21 cellular contexts compared by ENCODE assay signal in the genomic region with DNA sequence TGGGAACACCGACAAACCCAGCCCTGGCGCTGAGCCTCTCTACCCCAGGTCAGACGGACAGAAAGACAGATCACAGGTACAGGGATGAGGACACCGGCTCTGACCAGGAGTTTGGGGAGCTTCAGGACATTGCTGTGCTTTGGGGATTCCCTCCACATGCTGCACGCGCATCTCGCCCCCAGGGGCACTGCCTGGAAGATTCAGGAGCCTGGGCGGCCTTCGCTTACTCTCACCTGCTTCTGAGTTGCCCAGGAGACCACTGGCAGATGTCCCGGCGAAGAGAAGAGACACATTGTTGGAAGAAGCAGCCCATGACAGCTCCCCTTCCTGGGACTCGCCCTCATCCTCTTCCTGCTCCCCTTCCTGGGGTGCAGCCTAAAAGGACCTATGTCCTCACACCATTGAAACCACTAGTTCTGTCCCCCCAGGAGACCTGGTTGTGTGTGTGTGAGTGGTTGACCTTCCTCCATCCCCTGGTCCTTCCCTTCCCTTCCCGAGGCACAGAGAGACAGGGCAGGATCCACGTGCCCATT.
"Had no signal": no experiment of that assay in that cellular context is flagged by ENCODE, and none has a peak within 500 bp of the region (broad histone marks: within the 10 kb centered on the region; RNA-seq: fewer than 3 reads in every experiment).

No MANE protein-coding gene starts in this region.

- H3K4me3 Mint-ChIP-seq: activated CD8-positive, alpha-beta T cell treated with anti-CD3 and anti-CD28 coated beads for 36 hours; activated naive CD8-positive, alpha-beta T cell treated with anti-CD3 and anti-CD28 coated beads for 36 hours; activated T-helper 17 cell treated with anti-CD3 and anti-CD28 coated beads, Interleukin-2, amount 50 U/mL, for 72 hours; neural crest cell; stimulated activated naive B cell treated with anti-CD40 and anti-IgM and Interleukin-4, amounts not matched to agents 10 μg/mL and 1 μg/mL and 100 μg/mL, for 72 hours had no signal

- H3K4me1 ChIP-seq: sigmoid colon, upper lobe of right lung had no signal

- H3K27me3 Mint-ChIP-seq: activated CD8-positive, alpha-beta T cell treated with anti-CD3 and anti-CD28 coated beads for 36 hours; activated naive CD8-positive, alpha-beta T cell treated with anti-CD3 and anti-CD28 coated beads for 36 hours; activated T-helper 17 cell treated with anti-CD3 and anti-CD28 coated beads, Interleukin-2, amount 50 U/mL, for 72 hours; stimulated activated naive B cell treated with anti-CD40 and anti-IgM and Interleukin-4, amounts not matched to agents 10 μg/mL and 1 μg/mL and 100 μg/mL, for 72 hours had no signal

- H3K27ac Mint-ChIP-seq: activated CD8-positive, alpha-beta T cell treated with anti-CD3 and anti-CD28 coated beads for 36 hours; activated naive CD8-positive, alpha-beta T cell treated with anti-CD3 and anti-CD28 coated beads for 36 hours; activated T-helper 17 cell treated with anti-CD3 and anti-CD28 coated beads, Interleukin-2, amount 50 U/mL, for 72 hours; stimulated activated naive B cell treated with anti-CD40 and anti-IgM and Interleukin-4, amounts not matched to agents 10 μg/mL and 1 μg/mL and 100 μg/mL, for 72 hours had no signal

- FAIRE-seq: keratinocyte had no signal

- H3K4me1 Mint-ChIP-seq: activated naive CD8-positive, alpha-beta T cell treated with anti-CD3 and anti-CD28 coated beads for 36 hours; activated T-helper 17 cell treated with anti-CD3 and anti-CD28 coated beads, Interleukin-2, amount 50 U/mL, for 72 hours; neural crest cell had no signal

- H3K9me3 ChIP-seq: body of pancreas, sigmoid colon, spleen, upper lobe of right lung had no signal

- H3K4me3 ChIP-seq: body of pancreas, dorsolateral prefrontal cortex, sigmoid colon, spleen, upper lobe of right lung had no signal

- H3K27me3 ChIP-seq: body of pancreas, dorsolateral prefrontal cortex, sigmoid colon, spleen, upper lobe of right lung had no signal

- H3K27ac ChIP-seq: dorsolateral prefrontal cortex, sigmoid colon, spleen, upper lobe of right lung had no signal

- H3K9me3 Mint-ChIP-seq: activated CD8-positive, alpha-beta T cell treated with anti-CD3 and anti-CD28 coated beads for 36 hours; activated naive CD8-positive, alpha-beta T cell treated with anti-CD3 and anti-CD28 coated beads for 36 hours; activated T-helper 17 cell treated with anti-CD3 and anti-CD28 coated beads, Interleukin-2, amount 50 U/mL, for 72 hours; neural crest cell; stimulated activated naive B cell treated with anti-CD40 and anti-IgM and Interleukin-4, amounts not matched to agents 10 μg/mL and 1 μg/mL and 100 μg/mL, for 72 hours had no signal

- DNase-seq: activated CD4-positive, alpha-beta T cell treated with anti-CD3 and anti-CD28 coated beads for 4 hours; activated CD8-positive, alpha-beta T cell treated with anti-CD3 and anti-CD28 coated beads for 36 hours; activated naive CD4-positive, alpha-beta T cell; activated naive CD8-positive, alpha-beta T cell treated with anti-CD3 and anti-CD28 coated beads for 36 hours; activated T-cell treated with anti-CD3 and anti-CD28 coated beads, Interleukin-2, amount 50 U/mL, for 1 hour; amygdala; body of pancreas; caudate nucleus; dorsolateral prefrontal cortex; foreskin melanocyte; sigmoid colon; spleen; stimulated activated CD4-positive, alpha-beta T cell treated with anti-CD3 and anti-CD28 coated beads, Interleukin-4, amount 100 ng/mL, for 4 hours; stimulated activated naive B cell treated with anti-CD40 and anti-IgM and Interleukin-4, amounts not matched to agents 10 μg/mL and 1 μg/mL and 100 μg/mL, for 72 hours; SW 1271; T-helper 2 cell; upper lobe of right lung had no signal

- ATAC-seq: activated CD8-positive, alpha-beta T cell treated with anti-CD3 and anti-CD28 coated beads for 36 hours; activated T-helper 17 cell treated with anti-CD3 and anti-CD28 coated beads, Interleukin-2, amount 50 U/mL, for 72 hours; body of pancreas; left lobe of liver; stimulated activated naive B cell treated with anti-CD40 and anti-IgM and Interleukin-4, amounts not matched to agents 10 μg/mL and 1 μg/mL and 100 μg/mL, for 72 hours; upper lobe of right lung had no signal
